9 cellular contexts compared by ENCODE assay signal in genomic region chr19:3508121-3508661, GRCh38. TPM values are rescaled to one million over a fixed set of nuclear protein-coding genes. Genes with fewer than 3 reads are reported as not detected.
A peak's percentile ranks its signal among the peaks of the same experiment; 100 is the strongest.
DNase-seq lines count a peak whose midpoint lies in the region; ATAC-seq and TF ChIP-seq lines count a peak whose summit lies in the region.
"Not testable (repeated sequence)": the region's sequence is repeated elsewhere in the genome, so short reads cannot be mapped to it uniquely, and the experiment has no call there.
"Had no signal": no experiment of that assay in that cellular context is flagged by ENCODE, and none has a peak within 500 bp of the region (broad histone marks: within the 10 kb centered on the region; RNA-seq: fewer than 3 reads in every experiment).

No MANE protein-coding gene starts in this region.

- H3K36me3 ChIP-seq in BLaER1 = peaks cover 48% of the 10 kb centered on the region
- not testable (repeated sequence) for H3K36me3 ChIP-seq in Loucy (ENCODE audit: insufficient read depth, low read length); smooth muscle cell (ENCODE audit: low read depth)

- 87% methylated on average over 17 of the region's 18 CpGs for WGBS in smooth muscle cell (ENCODE audit: low lambda C conversion rate)

- H3K9me2 ChIP-seq in Loucy (replicated peaks; ENCODE audit: low read depth, low read length) = not testable (repeated sequence)

- H3K4me3 Mint-ChIP-seq in activated T-cell treated with anti-CD3 and anti-CD28 coated beads, Interleukin-2, amount 50 U/mL, for 24 hours = peak overlapping the region; percentile 50
- H3K4me3 Mint-ChIP-seq in memory B cell = peak overlapping the region; percentile 21

- peaks cover 46% of the 10 kb centered on the region for H3K36me3 Mint-ChIP-seq in activated T-cell treated with anti-CD3 and anti-CD28 coated beads, Interleukin-2, amount 50 U/mL, for 24 hours (ENCODE audit: low read depth)
- not testable (repeated sequence) for H3K36me3 Mint-ChIP-seq in memory B cell

- peaks cover 60% of the 10 kb centered on the region for H4K20me1 ChIP-seq in BLaER1
- peaks cover 65% of the 10 kb centered on the region for H4K20me1 ChIP-seq in Loucy (ENCODE audit: insufficient read depth, low read length, poor library complexity, severe bottlenecking)
- H4K20me1 ChIP-seq in smooth muscle cell (ENCODE audit: low read depth) = peaks cover 60% of the 10 kb centered on the region

- H3K4me1 ChIP-seq in BLaER1 (peaks cover 69% of the 10 kb centered on the region), Loucy (ENCODE audit: insufficient read depth, low read length, poor library complexity, severe bottlenecking) (peaks cover 44% of the 10 kb centered on the region)
- not testable (repeated sequence) for H3K4me1 ChIP-seq in smooth muscle cell (ENCODE audit: low read depth)

- ATAC-seq in memory B cell (ENCODE audit: low read depth) = not testable (repeated sequence)

- not testable (repeated sequence) for DNase-seq in activated T-cell treated with anti-CD3 and anti-CD28 coated beads, Interleukin-2, amount 50 U/mL, for 24 hours; dorsolateral prefrontal cortex; memory B cell (ENCODE audit: low spot score in 2 of 2); smooth muscle cell (lab: John Stamatoyannopoulos, UW; ENCODE audit: unreplicated experiment)

- H3K9me3 Mint-ChIP-seq in activated T-cell treated with anti-CD3 and anti-CD28 coated beads, Interleukin-2, amount 50 U/mL, for 24 hours; memory B cell: not testable (repeated sequence)

- not testable (repeated sequence) for TF ChIP-seq CTCF in Loucy (conservative IDR thresholded peaks at IDR 0.05; ENCODE audit: low read length); dorsolateral prefrontal cortex (IDR thresholded peaks at IDR 0.05 in 54 of 56, conservative IDR thresholded peaks at IDR 0.05 in 2 of 56; ENCODE audit: low read depth in 1 of 56, partially characterized antibody in 56 of 56); smooth muscle cell (IDR thresholded peaks at IDR 0.05; ENCODE audit: borderline replicate concordance, insufficient read depth, poor library complexity, severe bottlenecking)

- not testable (repeated sequence) for H3F3A ChIP-seq in Loucy (ENCODE audit: low read depth); smooth muscle cell (ENCODE audit: low read depth)

- H3K27me3 ChIP-seq in BLaER1; Loucy (ENCODE audit: insufficient read depth, low read length, poor library complexity, severe bottlenecking); dorsolateral prefrontal cortex; smooth muscle cell (ENCODE audit: low read depth): not testable (repeated sequence)

- intact Hi-C loops in dorsolateral prefrontal cortex (cut with DNase I) = loop anchor here in 1 of 2 donors (5.0 kb wide), 1 partner anchor 34 kb away; no protein-coding TSS in a partner anchor

- H3K27ac Mint-ChIP-seq in activated T-cell treated with anti-CD3 and anti-CD28 coated beads, Interleukin-2, amount 50 U/mL, for 24 hours = peak overlapping the region; percentile 33
- not testable (repeated sequence) for H3K27ac Mint-ChIP-seq in memory B cell

- not testable (repeated sequence) for H2AFZ ChIP-seq in Loucy (ENCODE audit: low read length); smooth muscle cell (ENCODE audit: low read depth)

- not testable (repeated sequence) for H3K27ac ChIP-seq in BLaER1
- H3K27ac ChIP-seq in dorsolateral prefrontal cortex (peak overlapping the region in 8 of 59 donors; percentile 14 to 89 (median 83)), smooth muscle cell (ENCODE audit: low read depth) (peak overlapping the region; percentile 87)

- peaks cover 58% of the 10 kb centered on the region for H3K4me1 Mint-ChIP-seq in activated T-cell treated with anti-CD3 and anti-CD28 coated beads, Interleukin-2, amount 50 U/mL, for 24 hours (ENCODE audit: low read depth)
- H3K4me1 Mint-ChIP-seq in memory B cell = peaks cover 28% of the 10 kb centered on the region

- H3K27me3 Mint-ChIP-seq in activated T-cell treated with anti-CD3 and anti-CD28 coated beads, Interleukin-2, amount 50 U/mL, for 24 hours; memory B cell: not testable (repeated sequence)

- not testable (repeated sequence) for H3K4me3 ChIP-seq in BLaER1
- H3K4me3 ChIP-seq in Loucy (ENCODE audit: low read length, poor library complexity, severe bottlenecking) (peak overlapping the region; percentile 99), dorsolateral prefrontal cortex (peak overlapping the region in 41 of 59 donors; percentile 74 to 99 (median 92)), smooth muscle cell (peak overlapping the region; percentile 90)

- H3K9ac ChIP-seq in BLaER1 (peak overlapping the region; percentile 63; the same call in 1 of the 2 replicates), Loucy (ENCODE audit: low read depth, low read length, poor library complexity, severe bottlenecking) (peak overlapping the region; percentile 41), smooth muscle cell (ENCODE audit: low read depth) (peak overlapping the region; percentile 96)

- not testable (repeated sequence) for H3K9me3 ChIP-seq in BLaER1; Loucy (ENCODE audit: insufficient read depth, low read depth, low read length); smooth muscle cell (replicated peaks; ENCODE audit: low read depth)

- H3K79me2 ChIP-seq in Loucy (ENCODE audit: insufficient read depth, low read length) (peaks cover 71% of the 10 kb centered on the region), smooth muscle cell (ENCODE audit: low read depth) (peaks cover 65% of the 10 kb centered on the region)

- H3K4me2 ChIP-seq in BLaER1 = peak overlapping the region; percentile 50
- peak overlapping the region; percentile 100 for H3K4me2 ChIP-seq in Loucy (ENCODE audit: low read depth, low read length, poor library complexity, severe bottlenecking)
- H3K4me2 ChIP-seq in smooth muscle cell = peak overlapping the region; percentile 99

RNA-seq across cellular contexts. Expression of gene FZR1, which starts 2.1 kb away (rescaled TPM):
- total RNA-seq in dorsolateral prefrontal cortex (10 to 100 TPM; 46.4 to 99.1 (median 71.7) TPM), smooth muscle cell (16.3 and 33.9 TPM in 2 replicates)
- polyA plus RNA-seq in smooth muscle cell = 49.7 and 64.8 TPM in 2 replicates

RNA-seq across cellular contexts. Expression of gene DOHH, which starts 7.7 kb away (rescaled TPM):
- total RNA-seq in dorsolateral prefrontal cortex (10 to 100 TPM; 16.9 to 48.4 (median 26.1) TPM), smooth muscle cell (8.1 and 8.7 TPM in 2 replicates)
- polyA plus RNA-seq in smooth muscle cell = 27.0 and 27.2 TPM in 2 replicates

RNA-seq across cellular contexts. Expression of gene SMIM44, which starts 24.9 kb away (rescaled TPM):
- total RNA-seq in dorsolateral prefrontal cortex (1 to 10 TPM in 2 of 120 experiments, not detected in 118; 1.4 to 1.6 TPM), smooth muscle cell (not detected in 2 replicates)
- polyA plus RNA-seq in smooth muscle cell = not detected in 2 replicates
- total RNA-seq: dermis blood vessel endothelial cell, left ventricle myocardium superior, RPMI7951 had no signal

RNA-seq across cellular contexts. Expression of gene SMIM24, which starts 27.9 kb away (rescaled TPM):
- total RNA-seq in dorsolateral prefrontal cortex (10 to 100 TPM in 4 of 120 experiments, 1 to 10 TPM in 112, under 1 TPM in 3, not detected in 1; 0.80 to 14.7 (median 4.2) TPM), smooth muscle cell (1.1 TPM in 1 of 2 replicates, not detected in the other)
- polyA plus RNA-seq in smooth muscle cell = not detected in 2 replicates
- total RNA-seq: dermis blood vessel endothelial cell, left ventricle myocardium superior, RPMI7951 had no signal

RNA-seq across cellular contexts. Expression of gene TEKTIP1, which starts 30.8 kb away (rescaled TPM):
- total RNA-seq in dorsolateral prefrontal cortex (10 to 100 TPM in 3 of 120 experiments, 1 to 10 TPM in 117; 1.0 to 11.2 (median 4.6) TPM), smooth muscle cell (not detected in 2 replicates)
- 0.62 and 1.8 TPM in 2 replicates for polyA plus RNA-seq in smooth muscle cell
- total RNA-seq: dermis blood vessel endothelial cell, RPMI7951 had no signal

Comparison
In these comparisons a context has a peak if more than half of its experiments do, and no peak if none do; other contexts are left out.
1. H3K4me2 ChIP-seq: peak in every context shown above with its lines; median percentile 100 in Loucy; 99 in smooth muscle cell; 50 in BLaER1.
2. H3K9ac ChIP-seq: peak in every context shown above with its lines; median percentile 96 in smooth muscle cell; 63 in BLaER1; 41 in Loucy.